ENCODE assay signal across 11 cellular contexts in genomic region chr2:23595601-23596251, GRCh38.
A peak's percentile ranks its signal among the peaks of the same experiment; 100 is the strongest.
DNase-seq lines count a peak whose midpoint lies in the region; ATAC-seq, FAIRE-seq and TF ChIP-seq lines count a peak whose summit lies in the region.
"Had no signal": no experiment of that assay in that cellular context is flagged by ENCODE, and none has a peak within 500 bp of the region (broad histone marks: within the 10 kb centered on the region; RNA-seq: fewer than 3 reads in every experiment).

No MANE protein-coding gene starts in this region.

- H3K36me3 Mint-ChIP-seq in nephron progenitor cell (ENCODE audit: low read depth), result no peaks in the 10 kb centered on the region
- H3K36me3 Mint-ChIP-seq: activated naive CD8-positive, alpha-beta T cell treated with anti-CD3 and anti-CD28 coated beads, Interleukin-2, amount 10 ng/mL, durations not matched to agents 7 days and 5 days had no signal

- CTCF ChIA-PET in H1 (lab: Charles Lee; ENCODE audit: partially characterized antibody), result interaction anchor here (0.6 to 1.7 kb wide), 4 partner anchors 9 to 32 kb away, joined by 3 to 10 read pairs (median 5); no protein-coding TSS in a partner anchor

- no peak for ATAC-seq in GM19324 (IDR thresholded peaks at IDR 0.05; ENCODE audit: low FRiP score, unreplicated experiment)
- ATAC-seq in HG03521 (IDR thresholded peaks at IDR 0.05; ENCODE audit: unreplicated experiment), result no peak

- H3K4ac ChIP-seq in H1 (replicated peaks; ENCODE audit: insufficient read length, low read depth, low read length), result no peak overlapping the region

- H2BK5ac ChIP-seq in H1 (ENCODE audit: low read depth, low read length), result peak overlapping the region; percentile 71; the same call in 1 of the 2 replicates

- peak overlapping the region; percentile 77 for H3K27ac Mint-ChIP-seq in nephron progenitor cell
- H3K27ac Mint-ChIP-seq: activated naive CD8-positive, alpha-beta T cell treated with anti-CD3 and anti-CD28 coated beads, Interleukin-2, amount 10 ng/mL, durations not matched to agents 7 days and 5 days had no signal

- H3K4me3 Mint-ChIP-seq in nephron progenitor cell, result no peak overlapping the region
- H3K4me3 Mint-ChIP-seq: activated naive CD8-positive, alpha-beta T cell treated with anti-CD3 and anti-CD28 coated beads, Interleukin-2, amount 10 ng/mL, durations not matched to agents 7 days and 5 days had no signal

- TF ChIP-seq CTCF in H1 (IDR thresholded peaks at IDR 0.05; ENCODE audit: control extremely low read depth in 1 of 3, insufficient read depth in 1 of 3, low read depth in 1 of 3, low read length in 3 of 3) (peak in 1 of 3 experiments; percentile 22; a peak in 1 of 4 replicates), nephron progenitor cell (IDR thresholded peaks at IDR 0.05) (no peak)

- peaks cover 71% of the 10 kb centered on the region for H3K4me1 Mint-ChIP-seq in nephron progenitor cell
- H3K4me1 Mint-ChIP-seq: activated naive CD8-positive, alpha-beta T cell treated with anti-CD3 and anti-CD28 coated beads, Interleukin-2, amount 10 ng/mL, durations not matched to agents 7 days and 5 days had no signal

- H3K14ac ChIP-seq in H1 (ENCODE audit: insufficient read length), result no peak overlapping the region

- H2BK15ac ChIP-seq in H1 (ENCODE audit: low read length), result no peak overlapping the region

- no peak overlapping the region for H3K56ac ChIP-seq in H1 (replicated peaks; ENCODE audit: insufficient read length, low read depth, low read length)

- H3K23me2 ChIP-seq in H1 (ENCODE audit: low read depth, low read length), result no peaks in the 10 kb centered on the region

- no peak overlapping the region for H2AK5ac ChIP-seq in H1 (ENCODE audit: low read depth, low read length)

- H4K91ac ChIP-seq in H1 (replicated peaks; ENCODE audit: insufficient read length, low read length), result peak overlapping the region; percentile 41

- peaks cover 10% of the 10 kb centered on the region for H3K27me3 Mint-ChIP-seq in nephron progenitor cell (ENCODE audit: low read depth, poor library complexity)

- H3K23ac ChIP-seq in H1 (ENCODE audit: insufficient read length), result no peak overlapping the region

- TF ChIP-seq EP300 in H1 (IDR thresholded peaks at IDR 0.05; ENCODE audit: borderline replicate concordance in 1 of 2, low read depth in 2 of 2, low read length in 2 of 2), result no peak

- H3K4me1 ChIP-seq in H1 (replicated peaks in 1 of 4; ENCODE audit: control insufficient read depth in 3 of 4, insufficient read depth in 4 of 4, low read length in 3 of 4), result peaks cover 0 to 4% (median under 1%) of the 10 kb centered on the region in 4 experiments; a peak in 3 of 7 replicates

- TF ChIP-seq POLR2A in H1 (IDR thresholded peaks at IDR 0.05; ENCODE audit: control extremely low read depth in 1 of 2, low read depth in 2 of 2, low read length in 2 of 2), result no peak

- no peaks in the 10 kb centered on the region for H3K27me3 ChIP-seq in H1 (replicated peaks in 1 of 4; ENCODE audit: control insufficient read depth in 3 of 4, extremely low read depth in 1 of 4, insufficient read depth in 3 of 4, low read length in 3 of 4)

- no peak overlapping the region for H3K4me3 ChIP-seq in H1 (ENCODE audit: extremely low read depth in 1 of 4, insufficient read depth in 2 of 4, low read depth in 3 of 4, low read length in 4 of 4)

- no peaks in the 10 kb centered on the region for H3K36me3 ChIP-seq in H1 (ENCODE audit: control insufficient read depth in 2 of 4, insufficient read depth in 4 of 4, low read length in 3 of 4)

- H4K8ac ChIP-seq in H1 (ENCODE audit: extremely low read depth, insufficient read depth, low read length), result peak overlapping the region; percentile 4; the same call in 1 of the 2 replicates

- POLR2A ChIA-PET in H1 (lab: Charles Lee; ENCODE audit: partially characterized antibody), result interaction anchor here (0.8 to 1.6 kb wide), 2 partner anchors 12 to 19 kb away, joined by 3 read pairs; no protein-coding TSS in a partner anchor

- H2AFZ ChIP-seq in H1 (ENCODE audit: low read length), result no peak overlapping the region

- H3K27ac ChIP-seq in H1 (ENCODE audit: low read depth, low read length), result no peak overlapping the region

- DNase-seq in COLO668 (lab: John Stamatoyannopoulos, UW; ENCODE audit: unreplicated experiment) (peak; percentile 79), NCI-H345 treated with DMSO at 0.1 percent for 48 hours (lab: John Stamatoyannopoulos, UW; ENCODE audit: unreplicated experiment) (peak; percentile 49), H1 (ENCODE audit: low read depth in 1 of 2, low spot score in 2 of 2) (no peak), nephron progenitor cell (peak; percentile 42)
- no peak for DNase-seq in activated effector memory CD4-positive, alpha-beta T cell treated with anti-CD3 and anti-CD28 coated beads, Interleukin-2, amount 50 U/mL, for 16 hours
- DNase-seq in stimulated activated CD4-positive, alpha-beta T cell treated with anti-CD3 and anti-CD28 coated beads, Interleukin-4, amount 100 ng/mL, for 1 hour, result no peak
- DNase-seq: activated naive CD8-positive, alpha-beta T cell treated with anti-CD3 and anti-CD28 coated beads, Interleukin-2, amount 10 ng/mL, durations not matched to agents 7 days and 5 days; KG1 had no signal

- no peaks in the 10 kb centered on the region for H3K79me1 ChIP-seq in H1 (ENCODE audit: low read depth, low read length)

- H3K9me3 Mint-ChIP-seq in nephron progenitor cell, result no peaks in the 10 kb centered on the region
- H3K9me3 Mint-ChIP-seq: activated naive CD8-positive, alpha-beta T cell treated with anti-CD3 and anti-CD28 coated beads, Interleukin-2, amount 10 ng/mL, durations not matched to agents 7 days and 5 days had no signal

- 90% methylated on average over 13 of the region's 13 CpGs; no CpG with 5 or more reads in 1 of the 2 experiments for WGBS in H1 (ENCODE audit: extremely low coverage in 1 of 2, insufficient coverage in 1 of 2, insufficient read length in 1 of 2, insufficient replicate concordance in 2 of 2, low coverage in 1 of 2, low lambda C conversion rate in 2 of 2, missing lambda C conversion rate in 1 of 2), 2 experiments

- no peaks in the 10 kb centered on the region for H3K79me2 ChIP-seq in H1 (ENCODE audit: control insufficient read depth in 1 of 2, insufficient read depth in 2 of 2, low read length in 2 of 2)

- H4K5ac ChIP-seq in H1 (ENCODE audit: insufficient read length, low read depth, low read length), result no peak overlapping the region

- no peak overlapping the region for H3K18ac ChIP-seq in H1 (ENCODE audit: extremely low read depth, low read length)

- no peak overlapping the region for H3K9ac ChIP-seq in H1 (replicated peaks in 1 of 4; ENCODE audit: extremely low read depth in 1 of 4, low read depth in 3 of 4, low read length in 3 of 4)

- H3K9me3 ChIP-seq in H1 (ENCODE audit: insufficient read depth in 2 of 2, low read depth in 1 of 2, low read length in 1 of 2), result no peaks in the 10 kb centered on the region

- H3K4me2 ChIP-seq in H1 (ENCODE audit: insufficient read depth in 1 of 2, low read depth in 2 of 2, low read length in 2 of 2), result no peak overlapping the region

- H2BK120ac ChIP-seq in H1 (replicated peaks; ENCODE audit: low read depth, low read length), result no peak overlapping the region

- H2BK20ac ChIP-seq in H1 (ENCODE audit: low read length), result no peak overlapping the region

- no peak for FAIRE-seq in H1 (lab: Jason Lieb, UNC)
- FAIRE-seq: G401.6 had no signal

- peak overlapping the region; percentile 75; the same call in 1 of the 2 replicates for H2BK12ac ChIP-seq in H1 (ENCODE audit: low read depth, low read length)

- no peaks in the 10 kb centered on the region for H4K20me1 ChIP-seq in H1 (replicated peaks in 1 of 2; ENCODE audit: control insufficient read depth in 1 of 2, insufficient read depth in 2 of 2, low read length in 2 of 2)

- no peak for TF ChIP-seq RAD21 in H1 (IDR thresholded peaks at IDR 0.05 in 1 of 2, conservative IDR thresholded peaks at IDR 0.05 in 1 of 2; ENCODE audit: low read depth in 2 of 2, low read length in 2 of 2)

TF ChIP-seq in H1, 55 proteins besides CTCF, POLR2A, EP300 and RAD21:
- TF ChIP-seq, protein P1, sequence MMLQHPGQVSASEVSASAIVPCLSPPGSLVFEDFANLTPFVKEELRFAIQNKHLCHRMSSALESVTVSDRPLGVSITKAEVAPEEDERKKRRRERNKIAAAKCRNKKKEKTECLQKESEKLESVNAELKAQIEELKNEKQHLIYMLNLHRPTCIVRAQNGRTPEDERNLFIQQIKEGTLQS (IDR thresholded peaks at IDR 0.05; ENCODE audit: insufficient read depth, low read depth, low read length), result no peak
- TF ChIP-seq ATF2 (IDR thresholded peaks at IDR 0.05; ENCODE audit: low read length) (no peak), KDM5A (IDR thresholded peaks at IDR 0.05; ENCODE audit: low read length) (no peak)

Comparison
In these comparisons a context has a peak if more than half of its experiments do, and no peak if none do; other contexts are left out.
1. DNase-seq: peak in COLO668 (single experiment), NCI-H345 treated with DMSO at 0.1 percent for 48 hours (single experiment) and nephron progenitor cell (single experiment); none in H1 (0 of 2), activated effector memory CD4-positive, alpha-beta T cell treated with anti-CD3 and anti-CD28 coated beads, Interleukin-2, amount 50 U/mL, for 16 hours (single experiment) and stimulated activated CD4-positive, alpha-beta T cell treated with anti-CD3 and anti-CD28 coated beads, Interleukin-4, amount 100 ng/mL, for 1 hour (single experiment).